ENCODE assay signal across 8 cellular contexts in the genomic region with DNA sequence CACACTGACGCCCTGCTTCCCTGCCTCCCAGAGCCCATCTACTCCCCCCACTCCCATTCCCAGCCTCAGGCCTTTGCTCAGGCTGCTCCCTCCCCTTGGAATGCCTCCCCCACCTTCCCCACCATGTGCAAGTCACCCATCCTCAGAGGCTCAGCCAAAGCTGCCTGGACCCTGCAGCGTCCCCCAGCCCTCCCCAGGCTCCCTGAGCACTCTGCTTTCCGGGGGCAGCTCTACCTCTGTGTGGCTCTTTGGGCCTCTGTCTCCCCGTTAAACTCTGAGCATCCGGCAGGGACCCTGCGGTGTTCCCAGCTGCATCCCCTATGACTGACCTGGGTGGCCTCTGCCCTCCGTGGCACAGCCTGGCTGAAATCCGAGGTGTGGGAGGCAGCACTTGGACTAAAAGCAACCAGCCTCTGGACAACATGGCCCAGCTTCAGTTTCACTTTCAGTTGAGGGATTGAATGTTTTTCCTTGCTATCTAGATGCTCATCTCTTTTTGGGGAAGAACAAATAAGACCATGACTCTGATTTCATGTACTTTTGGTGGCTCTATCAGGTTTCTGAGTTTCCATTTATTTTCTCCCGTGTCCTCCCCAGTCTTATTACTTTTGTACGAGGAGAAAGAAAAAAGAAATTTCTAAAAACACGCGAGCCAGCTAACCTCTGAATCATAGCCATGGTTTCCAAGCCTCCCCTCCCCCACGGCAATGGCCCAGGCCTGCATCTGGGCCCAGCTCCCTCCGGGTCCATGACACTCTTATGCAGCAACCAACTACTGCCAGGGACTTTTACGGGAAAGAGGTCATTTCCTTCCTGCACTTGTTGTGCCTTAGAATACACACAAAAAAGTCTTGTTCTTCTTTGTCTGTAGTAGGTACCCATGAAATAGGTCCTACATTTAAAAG. TPM values are rescaled to one million over a fixed set of nuclear protein-coding genes. Genes with fewer than 3 reads are reported as not detected.
DNase-seq lines count a peak whose midpoint lies in the region; TF ChIP-seq lines count a peak whose summit lies in the region.

No MANE protein-coding gene starts in this region.

- H3K36me3 ChIP-seq in ascending aorta (no peaks in the 10 kb centered on the region), uterus (no peaks in the 10 kb centered on the region)

- H3K27me3 ChIP-seq in ascending aorta (no peaks in the 10 kb centered on the region), uterus (no peaks in the 10 kb centered on the region)

- H3K4me1 ChIP-seq in ascending aorta (peaks cover 12 to 61% of the 10 kb centered on the region in 2 donors), uterus (peaks cover 8 to 17% of the 10 kb centered on the region in 2 donors)

- peak overlapping the region; percentile 50 to 63 for H3K4me3 ChIP-seq in ascending aorta
- peak overlapping the region; percentile 31 to 38 for H3K4me3 ChIP-seq in uterus

- peak; percentile 22 to 66 for TF ChIP-seq POLR2A in uterus (IDR thresholded peaks at IDR 0.05)

- no peaks in the 10 kb centered on the region for H3K9me3 ChIP-seq in ascending aorta
- no peaks in the 10 kb centered on the region for H3K9me3 ChIP-seq in uterus

- peak; percentile 72 for DNase-seq in HCEC 1CT
- peak; percentile 36 for DNase-seq in T1000 (lab: John Stamatoyannopoulos, UW)
- DNase-seq in ascending aorta (ENCODE audit: low spot score in 2 of 2), result peak; percentile 71 to 96
- peak; percentile 77 for DNase-seq in hepatic stellate cell (ENCODE audit: low spot score)
- peak; percentile 68 for DNase-seq in renal cortical epithelial cell (ENCODE audit: low read depth)
- peak; percentile 89 to 95 for DNase-seq in uterus
- no peak for DNase-seq in NCI-H748 treated with DMSO at 0.1 percent for 48 hours (lab: John Stamatoyannopoulos, UW)
- DNase-seq in cerebellar nuclear complex (lab: John Stamatoyannopoulos, UW), result no peak

- H3K27ac ChIP-seq in ascending aorta, result peak overlapping the region; percentile 94
- peak overlapping the region; percentile 94 to 98 for H3K27ac ChIP-seq in uterus

- intact Hi-C loops in ascending aorta (cut with DNase I), result loop anchor here (2.0 to 10.0 kb wide), 3 partner anchors 82 to 328 kb away; a partner anchor contains a TSS
- intact Hi-C loops in uterus (cut with DNase I; ENCODE audit: low total_unique reads), result no loop called here

- TF ChIP-seq CTCF in ascending aorta (IDR thresholded peaks at IDR 0.05) (no peak), uterus (IDR thresholded peaks at IDR 0.05) (no peak)

RNA-seq across cellular contexts. Expression of a gene that starts 3.8 kb away (rescaled TPM):
- total RNA-seq in ascending aorta (47.3 TPM), renal cortical epithelial cell (4.0 and 10.4 TPM in 2 replicates), uterus (100 to 1,000 TPM in 2 of 4 donors, 10 to 100 TPM in 2; 22.1 to 108 (median 76.7) TPM)

RNA-seq across cellular contexts. Expression of a gene that starts 44.8 kb away (rescaled TPM):
- total RNA-seq in ascending aorta, result not detected
- total RNA-seq in renal cortical epithelial cell, result not detected in 2 replicates
- total RNA-seq in uterus, result 10 to 100 TPM in 2 of 4 donors, 1 to 10 TPM in 1, not detected in 1; 1.0 to 35.2 (median 16.9) TPM

Comparison
In these comparisons a context has a peak if more than half of its experiments do, and no peak if none do; other contexts are left out.
1. DNase-seq: peak in HCEC 1CT (single experiment), T1000 (single experiment), ascending aorta (2 of 2), hepatic stellate cell (single experiment), renal cortical epithelial cell (single experiment) and uterus (2 of 2); none in NCI-H748 treated with DMSO at 0.1 percent for 48 hours (single experiment) and cerebellar nuclear complex (0 of 2).